8 cellular contexts compared by ENCODE assay signal in genomic region chr20:16528078-16528477, GRCh38. TPM values are rescaled to one million over a fixed set of nuclear protein-coding genes. Genes with fewer than 3 reads are reported as not detected.
A peak's percentile ranks its signal among the peaks of the same experiment; 100 is the strongest.
DNase-seq lines count a peak whose midpoint lies in the region; ATAC-seq and TF ChIP-seq lines count a peak whose summit lies in the region.

No MANE protein-coding gene starts in this region.

- H3K79me2 ChIP-seq in GM23338 (replicated peaks; ENCODE audit: insufficient read depth), result no peaks in the 10 kb centered on the region

- POLR2A ChIA-PET in naive thymus-derived CD4-positive, alpha-beta T cell (lab: Charles Lee), result no interaction called here

- TF ChIP-seq CTCF in GM23338 (conservative IDR thresholded peaks at IDR 0.05; ENCODE audit: low read depth in 2 of 2), result no peak

- no peak overlapping the region for H3K4me3 ChIP-seq in MG63
- H3K4me3 ChIP-seq in adipocyte (ENCODE audit: low read length), result no peak overlapping the region
- no peak overlapping the region for H3K4me3 ChIP-seq in naive thymus-derived CD4-positive, alpha-beta T cell (ENCODE audit: low read length)
- no peak overlapping the region for H3K4me3 ChIP-seq in GM23338

- DNase-seq in ACHN (peak; percentile 57), MG63 (peak; percentile 82), adipocyte (ENCODE audit: low read depth) (peak; percentile 56), left lobe of liver (ENCODE audit: low spot score) (no peak), KBM-7 (no peak), germinal center (ENCODE audit: low spot score) (no peak), GM23338 (ENCODE audit: low spot score) (no peak)
- DNase-seq in naive thymus-derived CD4-positive, alpha-beta T cell, result no peak

- H3K9me3 Mint-ChIP-seq in naive thymus-derived CD4-positive, alpha-beta T cell, result peaks cover 0 to 11% (median 5%) of the 10 kb centered on the region in 11 donors
- peaks cover 15% of the 10 kb centered on the region; the same call in 2 of the 3 replicates for H3K9me3 Mint-ChIP-seq in GM23338

- no peaks in the 10 kb centered on the region for H4K20me1 ChIP-seq in GM23338 (replicated peaks; ENCODE audit: insufficient read depth)

- H3K36me3 ChIP-seq in MG63, result no peaks in the 10 kb centered on the region
- H3K36me3 ChIP-seq in adipocyte (ENCODE audit: control insufficient read depth, insufficient read depth, low read length, severe bottlenecking), result peaks cover 5% of the 10 kb centered on the region
- peaks cover 0 to 15% (median 0%) of the 10 kb centered on the region in 3 experiments for H3K36me3 ChIP-seq in naive thymus-derived CD4-positive, alpha-beta T cell (ENCODE audit: control insufficient read depth in 2 of 3, insufficient read depth in 3 of 3, low read length in 3 of 3)
- no peaks in the 10 kb centered on the region for H3K36me3 ChIP-seq in GM23338 (ENCODE audit: insufficient read depth)

- no peak overlapping the region for H3K27ac ChIP-seq in naive thymus-derived CD4-positive, alpha-beta T cell (ENCODE audit: low read depth, low read length)
- no peak overlapping the region for H3K27ac ChIP-seq in GM23338 (ENCODE audit: low read depth)

- in situ Hi-C loops in ACHN (cut with HindIII; ENCODE audit: low pct_ligation_motif_present, low pct_unique_long_range_greater_than_20kb, low sequenced_read_pairs), result no loop called here
- in situ Hi-C loops in KBM-7 (cut with MboI; ENCODE audit: low pct_unique_long_range_greater_than_20kb, low sequenced_read_pairs), result no loop called here

- H3K9me3 ChIP-seq in MG63 (no peaks in the 10 kb centered on the region), adipocyte (ENCODE audit: control insufficient read depth, low read length) (no peaks in the 10 kb centered on the region)
- H3K9me3 ChIP-seq in naive thymus-derived CD4-positive, alpha-beta T cell (ENCODE audit: control insufficient read depth in 2 of 3, low read length in 3 of 3), result no peaks in the 10 kb centered on the region

- peaks cover 9% of the 10 kb centered on the region for H3K4me1 ChIP-seq in adipocyte (ENCODE audit: control insufficient read depth, insufficient read depth, low read length)
- H3K4me1 ChIP-seq in naive thymus-derived CD4-positive, alpha-beta T cell (ENCODE audit: control insufficient read depth in 2 of 2, insufficient read depth in 2 of 2, low read length in 2 of 2), result no peaks in the 10 kb centered on the region
- H3K4me1 ChIP-seq in GM23338 (ENCODE audit: insufficient read depth), result peaks cover 28% of the 10 kb centered on the region

- no peaks in the 10 kb centered on the region for H3K9me2 ChIP-seq in GM23338 (ENCODE audit: insufficient read depth)

- no peak overlapping the region for H3K4me3 Mint-ChIP-seq in naive thymus-derived CD4-positive, alpha-beta T cell
- H3K4me3 Mint-ChIP-seq in GM23338, result no peak overlapping the region

- peak; percentile 87 for ATAC-seq in left lobe of liver
- ATAC-seq in naive thymus-derived CD4-positive, alpha-beta T cell, result no peak
- no peak for ATAC-seq in GM23338

- peaks cover 20 to 66% (median 52%) of the 10 kb centered on the region in 5 donors for H3K36me3 Mint-ChIP-seq in naive thymus-derived CD4-positive, alpha-beta T cell
- H3K36me3 Mint-ChIP-seq in GM23338 (ENCODE audit: low read depth), result peaks cover 35% of the 10 kb centered on the region; the same call in 2 of the 3 replicates

- no peak overlapping the region for H3K27ac Mint-ChIP-seq in naive thymus-derived CD4-positive, alpha-beta T cell
- no peak overlapping the region; the same call in 1 of the 2 replicates for H3K27ac Mint-ChIP-seq in GM23338

- H2AFZ ChIP-seq in GM23338, result no peak overlapping the region

- H3K27me3 Mint-ChIP-seq in naive thymus-derived CD4-positive, alpha-beta T cell, result no peaks in the 10 kb centered on the region
- H3K27me3 Mint-ChIP-seq in GM23338 (ENCODE audit: insufficient read depth, low read depth, poor library complexity), result peaks cover 1% of the 10 kb centered on the region

- no peaks in the 10 kb centered on the region for H3F3A ChIP-seq in GM23338 (replicated peaks; ENCODE audit: low read depth)

- H3K27me3 ChIP-seq in MG63 (no peaks in the 10 kb centered on the region), adipocyte (replicated peaks; ENCODE audit: control insufficient read depth, insufficient read depth, low read length) (no peaks in the 10 kb centered on the region), GM23338 (ENCODE audit: insufficient read depth) (no peaks in the 10 kb centered on the region)
- no peaks in the 10 kb centered on the region for H3K27me3 ChIP-seq in naive thymus-derived CD4-positive, alpha-beta T cell (ENCODE audit: control insufficient read depth in 2 of 2, insufficient read depth in 2 of 2, low read length in 2 of 2)

- CTCF ChIA-PET in naive thymus-derived CD4-positive, alpha-beta T cell (lab: Charles Lee), result no interaction called here

- H3K4me2 ChIP-seq in GM23338, result no peak overlapping the region

- intact Hi-C loops in naive thymus-derived CD4-positive, alpha-beta T cell (cut with micrococcal nuclease), result no loop called here

- H3K4me1 Mint-ChIP-seq in naive thymus-derived CD4-positive, alpha-beta T cell, result no peaks in the 10 kb centered on the region
- H3K4me1 Mint-ChIP-seq in GM23338, result peaks cover 21% of the 10 kb centered on the region

- H3K9ac ChIP-seq in adipocyte (ENCODE audit: low read length), result no peak overlapping the region

TF ChIP-seq in GM23338, 12 proteins besides CTCF, POLR2A, EP300 and RAD21 (continues in another document):
- no peak for TF ChIP-seq ZNF114 (CRISPR knock-in tag; IDR thresholded peaks at IDR 0.05)
- TF ChIP-seq POLR2AphosphoS5 (IDR thresholded peaks at IDR 0.05; ENCODE audit: low read depth), result no peak
- TF ChIP-seq EZH2 (IDR thresholded peaks at IDR 0.05; ENCODE audit: low read depth, unreplicated experiment), result no peak
- TF ChIP-seq ZNF462 (CRISPR knock-in tag; IDR thresholded peaks at IDR 0.05), result no peak
- TF ChIP-seq STAT1 (IDR thresholded peaks at IDR 0.05; ENCODE audit: unreplicated experiment), result no peak
- TF ChIP-seq EZH2phosphoT487 (IDR thresholded peaks at IDR 0.05; ENCODE audit: unreplicated experiment), result no peak
- TF ChIP-seq JUNB (IDR thresholded peaks at IDR 0.05; ENCODE audit: unreplicated experiment), result no peak

RNA-seq across cellular contexts. Expression of gene KIF16B, which starts 45.2 kb away (rescaled TPM):
- total RNA-seq in MG63 (2014; rRNA removed; shearing (Covaris generic); ENCODE audit: low replicate concordance), result 2.9 and 3.4 TPM in 2 replicates
- total RNA-seq in left lobe of liver, result 10.1 TPM
- total RNA-seq in naive thymus-derived CD4-positive, alpha-beta T cell, result 10 to 100 TPM in 3 of 5 experiments, 1 to 10 TPM in 2; 8.4 to 13.7 (median 11.0) TPM
- polyA plus RNA-seq in naive thymus-derived CD4-positive, alpha-beta T cell, result 10 to 100 TPM in 1 of 2 donors, 1 to 10 TPM in 1; 6.0 to 10.3 TPM
- 11.1 and 12.8 TPM in 2 replicates for total RNA-seq in GM23338 (2014; rRNA removed; shearing (Covaris generic))
- polyA plus RNA-seq in GM23338 (2016; fragmentation: Nextera tagmentation; extraction: Ambion mirVana), result 5.5 and 6.5 TPM in 2 replicates

Comparison
In these comparisons a context has a peak if more than half of its experiments do, and no peak if none do; other contexts are left out.
1. DNase-seq: peak in ACHN (single experiment), MG63 (single experiment) and adipocyte (single experiment); none in left lobe of liver (single experiment), KBM-7 (single experiment), naive thymus-derived CD4-positive, alpha-beta T cell (0 of 9), germinal center (single experiment) and GM23338 (single experiment).